Comparison of ENCODE assay signal across 8 cellular contexts in the genomic region with DNA sequence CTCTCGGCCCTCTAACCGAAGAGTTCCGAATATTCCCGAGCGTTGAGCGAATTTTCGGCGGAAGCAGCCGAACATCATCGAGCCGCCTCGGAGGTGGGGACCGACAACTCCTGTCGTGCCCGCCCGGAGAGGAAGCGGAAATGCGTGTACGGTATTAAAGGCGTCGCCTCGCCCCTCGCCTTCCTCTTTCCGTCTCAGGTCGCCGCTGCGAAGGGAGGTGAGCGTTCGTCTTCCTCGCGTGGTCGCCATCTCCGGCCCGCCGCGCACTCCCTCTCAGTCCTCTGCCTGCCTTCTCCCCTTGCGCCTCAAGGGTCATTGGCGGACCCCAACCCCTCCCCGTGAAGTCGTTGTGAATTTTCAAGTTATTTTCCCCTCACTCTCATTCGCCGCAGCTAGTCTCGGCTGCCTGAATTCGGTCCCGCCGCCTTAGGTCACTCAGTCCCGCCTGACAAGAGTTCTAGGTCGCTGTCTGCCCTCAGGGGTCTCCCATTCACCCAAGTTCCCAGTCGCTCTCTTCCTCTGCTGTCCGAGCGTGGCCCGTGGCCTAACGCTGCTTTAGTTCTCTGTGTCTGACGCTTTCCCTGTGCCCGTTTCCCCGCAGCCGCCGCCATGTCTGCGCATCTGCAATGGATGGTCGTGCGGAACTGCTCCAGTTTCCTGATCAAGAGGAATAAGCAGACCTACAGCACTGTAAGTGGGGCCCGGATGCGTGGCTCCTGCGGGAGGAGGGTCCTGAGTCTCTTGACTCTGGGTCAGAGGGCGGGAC. TPM values are rescaled to one million over a fixed set of nuclear protein-coding genes. Genes with fewer than 3 reads are reported as not detected.
DNase-seq lines count a peak whose midpoint lies in the region; ATAC-seq and TF ChIP-seq lines count a peak whose summit lies in the region.

A gene (plus strand): TSS at position 184 of the 766 bp plus-strand sequence. CDS start 426 bp downstream, at position 610.

- H3K36me3 Mint-ChIP-seq in activated CD4-positive, alpha-beta memory T cell treated with anti-CD3 and anti-CD28 coated beads for 36 hours, result peaks cover 49% of the 10 kb centered on the region

- CTCF ChIA-PET in activated CD4-positive, alpha-beta memory T cell treated with anti-CD3 and anti-CD28 coated beads for 36 hours (lab: Charles Lee), result no interaction called here

- H3K9me3 ChIP-seq in BLaER1, result no peaks in the 10 kb centered on the region
- H3K9me3 ChIP-seq in duodenal mucosa (ENCODE audit: control insufficient read depth in 1 of 2, low read length in 2 of 2), result no peaks in the 10 kb centered on the region
- no peaks in the 10 kb centered on the region for H3K9me3 ChIP-seq in right lobe of liver

- H3K9me3 Mint-ChIP-seq in activated CD4-positive, alpha-beta memory T cell treated with anti-CD3 and anti-CD28 coated beads for 36 hours, result no peaks in the 10 kb centered on the region

- peaks cover 46% of the 10 kb centered on the region for H3K36me3 ChIP-seq in BLaER1
- peaks cover 32 to 40% of the 10 kb centered on the region in 2 donors for H3K36me3 ChIP-seq in duodenal mucosa (ENCODE audit: control insufficient read depth in 1 of 2, insufficient read depth in 2 of 2, low read length in 2 of 2)
- H3K36me3 ChIP-seq in right lobe of liver, result peaks cover 0 to 28% (median 11%) of the 10 kb centered on the region in 4 donors

- peak within 1 kb of the TSS; percentile 99 for H3K9ac ChIP-seq in BLaER1
- peak within 1 kb of the TSS; percentile 88 to 94 for H3K9ac ChIP-seq in duodenal mucosa (ENCODE audit: low read depth in 1 of 2, low read length in 2 of 2)

- no peak for TF ChIP-seq CTCF in right lobe of liver (IDR thresholded peaks at IDR 0.05)

- H3K4me2 ChIP-seq in BLaER1, result peak within 1 kb of the TSS; percentile 99

- H3K4me3 Mint-ChIP-seq in activated CD4-positive, alpha-beta memory T cell treated with anti-CD3 and anti-CD28 coated beads for 36 hours, result peak within 1 kb of the TSS; percentile 96

- H3K4me1 ChIP-seq in BLaER1 (peaks cover 72% of the 10 kb centered on the region), duodenal mucosa (ENCODE audit: control insufficient read depth in 1 of 2, insufficient read depth in 2 of 2, low read length in 2 of 2) (peaks cover 39 to 43% of the 10 kb centered on the region in 2 donors), right lobe of liver (peaks cover 0 to 34% (median 15%) of the 10 kb centered on the region in 4 donors)

- no peaks in the 10 kb centered on the region for H3K27me3 Mint-ChIP-seq in activated CD4-positive, alpha-beta memory T cell treated with anti-CD3 and anti-CD28 coated beads for 36 hours

- DNase-seq in GM19240 (ENCODE audit: insufficient read length, low spot score) (peak; percentile 98), NCI-H82 (lab: John Stamatoyannopoulos, UW) (peak; percentile 99), right lobe of liver (peak; percentile 97 to 98 (median 98))
- peak; percentile 99 for DNase-seq in activated CD4-positive, alpha-beta memory T cell treated with anti-CD3 and anti-CD28 coated beads for 36 hours
- DNase-seq in stimulated activated CD4-positive, alpha-beta T cell treated with anti-CD3 and anti-CD28 coated beads, Interleukin-4, amount 100 ng/mL, for 48 hours (ENCODE audit: low read depth in 2 of 2), result peak; percentile 95 to 98

- peak within 1 kb of the TSS; percentile 96 for H3K27ac ChIP-seq in BLaER1
- H3K27ac ChIP-seq in duodenal mucosa (ENCODE audit: low read depth, low read length), result peak within 1 kb of the TSS; percentile 94
- H3K27ac ChIP-seq in right lobe of liver, result peak within 1 kb of the TSS; percentile 89 to 92 (median 90)

- ATAC-seq in HG03460 (IDR thresholded peaks at IDR 0.05; ENCODE audit: unreplicated experiment) (peak; percentile 69), right lobe of liver (peak; percentile 85 to 88 (median 86))

- 0% methylated on average over 27 of the region's 65 CpGs for WGBS in right lobe of liver (ENCODE audit: insufficient coverage, low coverage, low lambda C conversion rate, missing lambda C conversion rate)

- POLR2A ChIA-PET in activated CD4-positive, alpha-beta memory T cell treated with anti-CD3 and anti-CD28 coated beads for 36 hours (lab: Charles Lee), result interaction anchor here (2.9 to 10.6 kb wide), 3 partner anchors 19 to 131 kb away, joined by 9 to 118 read pairs (median 38); a partner anchor contains a TSS

- H3K4me3 ChIP-seq in BLaER1, result peak within 1 kb of the TSS; percentile 92
- H3K4me3 ChIP-seq in duodenal mucosa (ENCODE audit: low read depth in 1 of 2, low read length in 2 of 2), result peak within 1 kb of the TSS; percentile 84 to 99
- peak within 1 kb of the TSS; percentile 89 to 96 (median 89) for H3K4me3 ChIP-seq in right lobe of liver

- peaks cover 52% of the 10 kb centered on the region for H4K20me1 ChIP-seq in BLaER1

- peaks cover 59% of the 10 kb centered on the region for H3K4me1 Mint-ChIP-seq in activated CD4-positive, alpha-beta memory T cell treated with anti-CD3 and anti-CD28 coated beads for 36 hours (ENCODE audit: low read depth)

- intact Hi-C loops in activated CD4-positive, alpha-beta memory T cell treated with anti-CD3 and anti-CD28 coated beads for 36 hours (cut with micrococcal nuclease), result loop anchor here (1.0 to 2.0 kb wide), 7 partner anchors 12 to 268 kb away; a partner anchor contains a TSS
- intact Hi-C loops in right lobe of liver (cut with DNase I), result no loop called here

- H3K27ac Mint-ChIP-seq in activated CD4-positive, alpha-beta memory T cell treated with anti-CD3 and anti-CD28 coated beads for 36 hours, result peak within 1 kb of the TSS; percentile 92

- TF ChIP-seq POLR2A in right lobe of liver (IDR thresholded peaks at IDR 0.05), result peak; percentile 98

- H3K27me3 ChIP-seq in BLaER1 (no peaks in the 10 kb centered on the region), duodenal mucosa (ENCODE audit: control insufficient read depth in 1 of 2, insufficient read depth in 2 of 2, low read length in 2 of 2) (no peaks in the 10 kb centered on the region), right lobe of liver (no peaks in the 10 kb centered on the region)

RNA-seq across cellular contexts. Expression of the gene that starts here (rescaled TPM):
- 1,000 to 10,000 TPM; 2,630 to 2,642 TPM for total RNA-seq in activated CD4-positive, alpha-beta memory T cell treated with anti-CD3 and anti-CD28 coated beads for 36 hours
- 100 to 1,000 TPM; 305 to 530 (median 455) TPM for total RNA-seq in right lobe of liver

Comparison
In these comparisons a context has a peak if more than half of its experiments do, and no peak if none do; other contexts are left out.
1. Peak in every context shown above with its lines: DNase-seq, ATAC-seq, H3K4me3 ChIP-seq and H3K27ac ChIP-seq.
2. RNA of the gene that starts here (total RNA-seq): 2,630 to 2,642 TPM in activated CD4-positive, alpha-beta memory T cell treated with anti-CD3 and anti-CD28 coated beads for 36 hours; 305 to 530 TPM in right lobe of liver; every median in the first group is over 4 times any median in the second.